In genomic region chr13:113090806-113091205, GRCh38 we compare ENCODE assay signal across 14 cellular contexts. TPM values are rescaled to one million over a fixed set of nuclear protein-coding genes. Genes with fewer than 3 reads are reported as not detected.
"Had no signal": no experiment of that assay in that cellular context is flagged by ENCODE, and none has a peak within 500 bp of the region (broad histone marks: within the 10 kb centered on the region; RNA-seq: fewer than 3 reads in every experiment).

No MANE protein-coding gene starts in this region.

- H3K27me3 ChIP-seq: heart left ventricle, left lung had no signal

- DNase-seq: foreskin melanocyte; hypothalamus; mammary epithelial cell; naive thymus-derived CD4-positive, alpha-beta T cell; stimulated activated CD4-positive, alpha-beta T cell treated with anti-CD3 and anti-CD28 coated beads, Interleukin-2, amount 100 ng/mL, for 48 hours; stimulated activated naive CD4-positive, alpha-beta T cell treated with Interleukin-2 at 50 U/mL for 16 hours; trophoblast cell had no signal

- H3K4me1 ChIP-seq: heart left ventricle, left lung had no signal

- H3K27ac Mint-ChIP-seq: dendritic cell treated with granulocyte-macrophage colony-stimulating factor and Interleukin-4, amounts not matched to agents 40 ng/mL and 50 ng/mL, for 4 days; naive thymus-derived CD4-positive, alpha-beta T cell had no signal

- H3K27me3 Mint-ChIP-seq: dendritic cell treated with granulocyte-macrophage colony-stimulating factor and Interleukin-4, amounts not matched to agents 40 ng/mL and 50 ng/mL, for 4 days; naive thymus-derived CD4-positive, alpha-beta T cell had no signal

- H3K9me3 Mint-ChIP-seq: dendritic cell treated with granulocyte-macrophage colony-stimulating factor and Interleukin-4, amounts not matched to agents 40 ng/mL and 50 ng/mL, for 4 days; naive thymus-derived CD4-positive, alpha-beta T cell had no signal

- H3K27ac ChIP-seq: heart left ventricle, left lung had no signal

- H3K4me2 ChIP-seq: smooth muscle cell had no signal

- ATAC-seq: heart left ventricle; left lung; naive thymus-derived CD4-positive, alpha-beta T cell; right cardiac atrium had no signal

- H3K4me3 Mint-ChIP-seq: dendritic cell treated with granulocyte-macrophage colony-stimulating factor and Interleukin-4, amounts not matched to agents 40 ng/mL and 50 ng/mL, for 4 days; naive thymus-derived CD4-positive, alpha-beta T cell had no signal

- H3K9me3 ChIP-seq: heart left ventricle, left lung had no signal

- H3K4me3 ChIP-seq: heart left ventricle, left lung, smooth muscle cell had no signal

RNA-seq across cellular contexts. Expression of gene F7, which starts 14.8 kb away (rescaled TPM):
- total RNA-seq: left lung, mammary epithelial cell, osteocyte had no signal

RNA-seq across cellular contexts. Expression of gene F10, which starts 31.8 kb away (rescaled TPM):
- total RNA-seq: mammary epithelial cell; mononuclear cell; naive thymus-derived CD4-positive, alpha-beta T cell had no signal
